Comparison of ENCODE assay signal across 8 cellular contexts in the genomic region with DNA sequence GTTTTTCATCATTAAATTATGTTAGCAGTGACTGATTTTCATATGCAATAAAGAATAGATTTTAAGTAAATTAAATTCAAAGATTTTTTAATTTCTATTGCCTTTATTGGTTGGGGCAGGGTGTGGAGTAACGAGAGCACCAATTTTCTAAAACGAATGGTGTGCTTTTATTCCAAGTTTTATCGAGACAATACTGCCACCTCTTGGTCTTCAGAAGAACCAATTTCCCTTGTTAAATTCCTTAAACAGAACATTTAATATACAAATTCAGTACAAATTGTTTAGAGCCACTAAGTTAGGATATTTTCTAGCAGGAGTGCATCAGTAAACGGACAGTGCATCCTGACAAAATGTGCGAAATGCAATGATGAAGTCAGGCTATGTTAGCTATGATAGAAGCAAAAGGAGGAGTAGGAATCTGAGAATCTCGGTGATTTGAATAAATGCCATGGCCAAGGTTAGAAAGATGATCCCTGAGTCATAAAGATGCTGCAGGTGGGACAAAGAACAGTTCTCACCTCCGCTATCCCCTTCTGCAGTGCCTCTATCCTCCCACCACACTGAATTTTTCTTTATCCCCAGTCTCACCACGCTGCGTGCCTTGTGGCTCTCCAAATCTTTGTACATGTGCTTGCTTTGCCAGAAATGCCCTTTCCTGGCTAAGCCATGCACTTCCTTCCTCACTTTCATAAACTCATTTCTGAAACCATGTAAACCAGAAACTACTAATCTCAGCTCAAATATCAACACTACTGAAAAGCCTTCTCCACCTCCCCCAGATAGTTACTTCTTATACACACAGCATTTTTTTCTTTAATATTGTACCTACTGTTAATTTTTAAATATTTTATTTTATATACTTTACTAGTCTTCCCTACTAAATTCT. TPM values are rescaled to one million over a fixed set of nuclear protein-coding genes. Genes with fewer than 3 reads are reported as not detected.
A peak's percentile ranks its signal among the peaks of the same experiment; 100 is the strongest.
DNase-seq lines count a peak whose midpoint lies in the region; ATAC-seq and TF ChIP-seq lines count a peak whose summit lies in the region.

No MANE protein-coding gene starts in this region.

- DNase-seq in COLO829 (ENCODE audit: low spot score) (peak; percentile 66), HFF-Myc (ENCODE audit: extremely low read depth, low read depth) (no peak), RPMI7951 (ENCODE audit: low read depth) (peak; percentile 51), fibroblast of the aortic adventitia (ENCODE audit: low read depth) (peak; percentile 70), renal cortical epithelial cell (ENCODE audit: low read depth) (peak; percentile 64)
- no peak for DNase-seq in activated T-helper 2 cell treated with anti-CD3 and anti-CD28 coated beads, Interferon-gamma antibody, Interleukin-2, Interleukin-4, amounts not matched to agents 10 μg/mL and 5 μg/mL and 100 μg/mL, durations not matched to agents 14 hours and 24 hours and 36 hours (ENCODE audit: low spot score)
- no peak for DNase-seq in activated effector memory CD4-positive, alpha-beta T cell treated with anti-CD3 and anti-CD28 coated beads, Interleukin-2, amount 50 U/mL, for 16 hours

- ATAC-seq in GM18511 (IDR thresholded peaks at IDR 0.05; ENCODE audit: unreplicated experiment) = no peak

- no peak overlapping the region for H3K4me3 Mint-ChIP-seq in activated T-helper 2 cell treated with anti-CD3 and anti-CD28 coated beads, Interferon-gamma antibody, Interleukin-2, Interleukin-4, amounts not matched to agents 10 μg/mL and 5 μg/mL and 100 μg/mL, durations not matched to agents 14 hours and 24 hours and 36 hours (ENCODE audit: low read depth)

- H3K27me3 Mint-ChIP-seq in activated T-helper 2 cell treated with anti-CD3 and anti-CD28 coated beads, Interferon-gamma antibody, Interleukin-2, Interleukin-4, amounts not matched to agents 10 μg/mL and 5 μg/mL and 100 μg/mL, durations not matched to agents 14 hours and 24 hours and 36 hours (ENCODE audit: low read depth) = no peaks in the 10 kb centered on the region

- TF ChIP-seq CTCF in HFF-Myc (IDR thresholded peaks at IDR 0.05; ENCODE audit: low read depth, low read length, missing control alignments) (peak; percentile 31), fibroblast of the aortic adventitia (IDR thresholded peaks at IDR 0.05; ENCODE audit: insufficient read depth, low read length) (peak; percentile 54)

- H3K27ac Mint-ChIP-seq in activated T-helper 2 cell treated with anti-CD3 and anti-CD28 coated beads, Interferon-gamma antibody, Interleukin-2, Interleukin-4, amounts not matched to agents 10 μg/mL and 5 μg/mL and 100 μg/mL, durations not matched to agents 14 hours and 24 hours and 36 hours = no peak overlapping the region

- H3K9me3 Mint-ChIP-seq in activated T-helper 2 cell treated with anti-CD3 and anti-CD28 coated beads, Interferon-gamma antibody, Interleukin-2, Interleukin-4, amounts not matched to agents 10 μg/mL and 5 μg/mL and 100 μg/mL, durations not matched to agents 14 hours and 24 hours and 36 hours = no peaks in the 10 kb centered on the region

- H3K36me3 Mint-ChIP-seq in activated T-helper 2 cell treated with anti-CD3 and anti-CD28 coated beads, Interferon-gamma antibody, Interleukin-2, Interleukin-4, amounts not matched to agents 10 μg/mL and 5 μg/mL and 100 μg/mL, durations not matched to agents 14 hours and 24 hours and 36 hours (ENCODE audit: low read depth) = no peaks in the 10 kb centered on the region

- H3K4me3 ChIP-seq in HFF-Myc (replicated peaks; ENCODE audit: low read depth, low read length) (no peak overlapping the region), fibroblast of the aortic adventitia (ENCODE audit: low read depth, low read length) (no peak overlapping the region)

- intact Hi-C loops in activated T-helper 2 cell treated with anti-CD3 and anti-CD28 coated beads, Interferon-gamma antibody, Interleukin-2, Interleukin-4, amounts not matched to agents 10 μg/mL and 5 μg/mL and 100 μg/mL, durations not matched to agents 14 hours and 24 hours and 36 hours (cut with micrococcal nuclease) = loop anchor here (1.0 to 10.0 kb wide), 3 partner anchors 264 to 440 kb away; no protein-coding TSS in a partner anchor

- peaks cover 4% of the 10 kb centered on the region for H3K4me1 Mint-ChIP-seq in activated T-helper 2 cell treated with anti-CD3 and anti-CD28 coated beads, Interferon-gamma antibody, Interleukin-2, Interleukin-4, amounts not matched to agents 10 μg/mL and 5 μg/mL and 100 μg/mL, durations not matched to agents 14 hours and 24 hours and 36 hours (ENCODE audit: low read depth)

RNA-seq across cellular contexts. Expression of gene AGBL3, which starts 31.9 kb away (rescaled TPM):
- 0.98 and 3.5 TPM in 2 replicates for total RNA-seq in RPMI7951 (2014; rRNA removed; shearing (Covaris generic))
- total RNA-seq in fibroblast of the aortic adventitia (ENCODE audit: low replicate concordance) (0.41 and 2.9 TPM in 2 replicates), renal cortical epithelial cell (2.3 and 3.6 TPM in 2 replicates)
- 1.6 and 3.9 TPM in 2 replicates for total RNA-seq in activated T-helper 2 cell treated with anti-CD3 and anti-CD28 coated beads, Interferon-gamma antibody, Interleukin-2, Interleukin-4, amounts not matched to agents 10 μg/mL and 5 μg/mL and 100 μg/mL, durations not matched to agents 14 hours and 24 hours and 36 hours

Comparison
In these comparisons a context has a peak if more than half of its experiments do, and no peak if none do; other contexts are left out.
1. DNase-seq: peak in COLO829 (single experiment), RPMI7951 (single experiment), fibroblast of the aortic adventitia (single experiment) and renal cortical epithelial cell (single experiment); none in HFF-Myc (single experiment), activated T-helper 2 cell treated with anti-CD3 and anti-CD28 coated beads, Interferon-gamma antibody, Interleukin-2, Interleukin-4, amounts not matched to agents 10 μg/mL and 5 μg/mL and 100 μg/mL, durations not matched to agents 14 hours and 24 hours and 36 hours (single experiment) and activated effector memory CD4-positive, alpha-beta T cell treated with anti-CD3 and anti-CD28 coated beads, Interleukin-2, amount 50 U/mL, for 16 hours (single experiment).